Comparison of ENCODE assay signal across 16 cellular contexts in genomic region chr15:60369696-60370095, GRCh38. TPM values are rescaled to one million over a fixed set of nuclear protein-coding genes. Genes with fewer than 3 reads are reported as not detected.
DNase-seq lines count a peak whose midpoint lies in the region; ATAC-seq, FAIRE-seq and TF ChIP-seq lines count a peak whose summit lies in the region.
"Had no signal": no experiment of that assay in that cellular context is flagged by ENCODE, and none has a peak within 500 bp of the region (broad histone marks: within the 10 kb centered on the region; RNA-seq: fewer than 3 reads in every experiment).

No MANE protein-coding gene starts in this region.

- H3K9me3 ChIP-seq in astrocyte (ENCODE audit: insufficient read depth, low read depth, low read length) = no peaks in the 10 kb centered on the region
- H3K9me3 ChIP-seq in lung (ENCODE audit: control insufficient read depth in 2 of 2, insufficient read depth in 1 of 2, low read length in 1 of 2) = no peaks in the 10 kb centered on the region
- no peaks in the 10 kb centered on the region for H3K9me3 ChIP-seq in stomach
- H3K9me3 ChIP-seq: left lung had no signal

- TF ChIP-seq CTCF in HFFc6 (IDR thresholded peaks at IDR 0.05) (no peak), astrocyte (IDR thresholded peaks at IDR 0.05; ENCODE audit: insufficient read depth, low read depth, low read length) (no peak), lung (IDR thresholded peaks at IDR 0.05; ENCODE audit: control extremely low read depth, extremely low read depth) (no peak), stomach (IDR thresholded peaks at IDR 0.05) (no peak)

- peaks cover 40% of the 10 kb centered on the region for H3K27me3 Mint-ChIP-seq in HFFc6 (ENCODE audit: insufficient read depth)
- H3K27me3 Mint-ChIP-seq in astrocyte (ENCODE audit: low read depth, unreplicated experiment) = no peaks in the 10 kb centered on the region
- no peaks in the 10 kb centered on the region for H3K27me3 Mint-ChIP-seq in natural killer cell treated with Interleukin-12 subunit alpha and Interleukin-12 subunit beta and Interleukin-15 and Interleukin-18, amount 100 ng/mL, for 72 hours
- H3K27me3 Mint-ChIP-seq in activated T-cell treated with anti-CD3 and anti-CD28 coated beads, Interleukin-2, amount 50 U/mL, for 24 hours = no peaks in the 10 kb centered on the region
- H3K27me3 Mint-ChIP-seq: activated naive CD8-positive, alpha-beta T cell had no signal

- peak overlapping the region; percentile 78 for H3K4me2 ChIP-seq in astrocyte (ENCODE audit: low read length)
- H3K4me2 ChIP-seq: BLaER1 treated with 17β-estradiol and CSF1 and Interleukin-3, amounts not matched to agents 10 nM and 100 nM had no signal

- no peak overlapping the region for H3K4me3 ChIP-seq in astrocyte (ENCODE audit: insufficient read depth, low read depth, low read length)
- H3K4me3 ChIP-seq in lung = no peak overlapping the region
- H3K4me3 ChIP-seq in stomach = no peak overlapping the region
- H3K4me3 ChIP-seq: BLaER1 treated with 17β-estradiol and CSF1 and Interleukin-3, amounts not matched to agents 10 nM and 100 nM; left lung had no signal

- intact Hi-C loops in stomach (cut with DNase I; ENCODE audit: low total_unique reads) = no loop called here

- H3K4me1 ChIP-seq in astrocyte (ENCODE audit: insufficient read depth, low read length) = peaks cover 60% of the 10 kb centered on the region
- H3K4me1 ChIP-seq in lung (ENCODE audit: control insufficient read depth in 2 of 2, insufficient read depth in 2 of 2, low read length in 2 of 2) = peaks cover 16 to 34% of the 10 kb centered on the region in 2 donors
- H3K4me1 ChIP-seq in stomach = peaks cover 37 to 74% (median 48%) of the 10 kb centered on the region in 4 donors

- H3K9ac ChIP-seq in astrocyte (ENCODE audit: low read length) = peak overlapping the region; percentile 81
- H3K9ac ChIP-seq: BLaER1 treated with 17β-estradiol and CSF1 and Interleukin-3, amounts not matched to agents 10 nM and 100 nM had no signal

- no peak overlapping the region for H2AFZ ChIP-seq in astrocyte (ENCODE audit: low read depth, low read length)

- H3K4me1 Mint-ChIP-seq in HFFc6 (ENCODE audit: low read depth) = peaks cover 73% of the 10 kb centered on the region
- H3K4me1 Mint-ChIP-seq in astrocyte (ENCODE audit: low read depth, unreplicated experiment) = peaks cover 65% of the 10 kb centered on the region
- H3K4me1 Mint-ChIP-seq in natural killer cell treated with Interleukin-12 subunit alpha and Interleukin-12 subunit beta and Interleukin-15 and Interleukin-18, amount 100 ng/mL, for 72 hours (ENCODE audit: low read depth in 2 of 2) = peaks cover 4 to 10% of the 10 kb centered on the region in 2 donors
- H3K4me1 Mint-ChIP-seq in activated T-cell treated with anti-CD3 and anti-CD28 coated beads, Interleukin-2, amount 50 U/mL, for 24 hours (ENCODE audit: low read depth) = peaks cover 32% of the 10 kb centered on the region

- peaks cover 57% of the 10 kb centered on the region for H3K36me3 Mint-ChIP-seq in HFFc6 (ENCODE audit: low read depth)
- peaks cover 27% of the 10 kb centered on the region for H3K36me3 Mint-ChIP-seq in astrocyte (ENCODE audit: low read depth, unreplicated experiment)
- no peaks in the 10 kb centered on the region for H3K36me3 Mint-ChIP-seq in natural killer cell treated with Interleukin-12 subunit alpha and Interleukin-12 subunit beta and Interleukin-15 and Interleukin-18, amount 100 ng/mL, for 72 hours
- H3K36me3 Mint-ChIP-seq in activated T-cell treated with anti-CD3 and anti-CD28 coated beads, Interleukin-2, amount 50 U/mL, for 24 hours (ENCODE audit: low read depth) = peaks cover 52% of the 10 kb centered on the region

- no peak for ATAC-seq in lung (ENCODE audit: insufficient read depth, low FRiP score)
- no peak for ATAC-seq in GM18858 (IDR thresholded peaks at IDR 0.05; ENCODE audit: unreplicated experiment)
- ATAC-seq in HG03469 (IDR thresholded peaks at IDR 0.05; ENCODE audit: unreplicated experiment) = no peak
- ATAC-seq in natural killer cell treated with Interleukin-12 subunit alpha and Interleukin-12 subunit beta and Interleukin-15 and Interleukin-18, amount 100 ng/mL, for 72 hours = no peak

- DNase-seq in HFFc6 (no peak), astrocyte (ENCODE audit: low read depth) (no peak), lung (ENCODE audit: low spot score) (no peak), stomach (no peak)
- no peak for DNase-seq in natural killer cell treated with Interleukin-12 subunit alpha and Interleukin-12 subunit beta and Interleukin-15 and Interleukin-18, amount 100 ng/mL, for 72 hours (ENCODE audit: low spot score)
- no peak for DNase-seq in activated T-cell treated with anti-CD3 and anti-CD28 coated beads, Interleukin-2, amount 50 U/mL, for 24 hours
- DNase-seq: activated CD8-positive, alpha-beta memory T cell treated with anti-CD3 and anti-CD28 coated beads, Interleukin-2, amount 50 U/mL, for 48 hours; cerebellar nuclear complex; DMS79 treated with DMSO at 0.1 percent for 48 hours; left lung; MV-4-11; trophoblast cell had no signal

- peak overlapping the region; percentile 75 for H3K4me3 Mint-ChIP-seq in HFFc6
- no peak overlapping the region for H3K4me3 Mint-ChIP-seq in astrocyte (ENCODE audit: unreplicated experiment)
- no peak overlapping the region for H3K4me3 Mint-ChIP-seq in natural killer cell treated with Interleukin-12 subunit alpha and Interleukin-12 subunit beta and Interleukin-15 and Interleukin-18, amount 100 ng/mL, for 72 hours
- no peak overlapping the region for H3K4me3 Mint-ChIP-seq in activated T-cell treated with anti-CD3 and anti-CD28 coated beads, Interleukin-2, amount 50 U/mL, for 24 hours
- H3K4me3 Mint-ChIP-seq: activated naive CD8-positive, alpha-beta T cell had no signal

- peaks cover 21% of the 10 kb centered on the region for H4K20me1 ChIP-seq in astrocyte (ENCODE audit: insufficient read depth, low read length)

- WGBS in lung, 2 donors = 81 to 89% methylated on average over 5 of the region's 5 CpGs
- WGBS in stomach, 5 donors = 77 to 92% (median 86%) methylated on average over 5 of the region's 5 CpGs

- H3K27ac Mint-ChIP-seq in HFFc6 = peak overlapping the region; percentile 98
- H3K27ac Mint-ChIP-seq in astrocyte (ENCODE audit: unreplicated experiment) = peak overlapping the region; percentile 100
- H3K27ac Mint-ChIP-seq in natural killer cell treated with Interleukin-12 subunit alpha and Interleukin-12 subunit beta and Interleukin-15 and Interleukin-18, amount 100 ng/mL, for 72 hours = no peak overlapping the region
- H3K27ac Mint-ChIP-seq in activated T-cell treated with anti-CD3 and anti-CD28 coated beads, Interleukin-2, amount 50 U/mL, for 24 hours = no peak overlapping the region
- H3K27ac Mint-ChIP-seq: activated naive CD8-positive, alpha-beta T cell had no signal

- no peak for TF ChIP-seq EP300 in stomach (IDR thresholded peaks at IDR 0.05)

- H3K27ac ChIP-seq in astrocyte (ENCODE audit: low read depth, low read length) = peak overlapping the region; percentile 99
- H3K27ac ChIP-seq in lung (ENCODE audit: low read depth in 1 of 2, low read length in 1 of 2) = peak overlapping the region; percentile 46 to 60
- H3K27ac ChIP-seq in stomach = peak overlapping the region in 3 of 5 donors; percentile 72 to 84 (median 75)
- H3K27ac ChIP-seq: BLaER1 treated with 17β-estradiol and CSF1 and Interleukin-3, amounts not matched to agents 10 nM and 100 nM had no signal

- H3K9me3 Mint-ChIP-seq in HFFc6 = peaks cover 4% of the 10 kb centered on the region
- H3K9me3 Mint-ChIP-seq in astrocyte (ENCODE audit: unreplicated experiment) = no peaks in the 10 kb centered on the region
- no peaks in the 10 kb centered on the region for H3K9me3 Mint-ChIP-seq in natural killer cell treated with Interleukin-12 subunit alpha and Interleukin-12 subunit beta and Interleukin-15 and Interleukin-18, amount 100 ng/mL, for 72 hours
- H3K9me3 Mint-ChIP-seq in activated T-cell treated with anti-CD3 and anti-CD28 coated beads, Interleukin-2, amount 50 U/mL, for 24 hours = no peaks in the 10 kb centered on the region

- H3K36me3 ChIP-seq in astrocyte (ENCODE audit: insufficient read depth, low read length) = peaks cover 60% of the 10 kb centered on the region
- H3K36me3 ChIP-seq in lung (ENCODE audit: control insufficient read depth in 2 of 2, insufficient read depth in 2 of 2, low read length in 2 of 2) = peaks cover 13 to 19% of the 10 kb centered on the region in 2 donors
- H3K36me3 ChIP-seq in stomach = peaks cover 2 to 56% (median 17%) of the 10 kb centered on the region in 4 donors

- H3K27me3 ChIP-seq in astrocyte (ENCODE audit: insufficient read depth, low read length) (no peaks in the 10 kb centered on the region), lung (ENCODE audit: control insufficient read depth, insufficient read depth) (no peaks in the 10 kb centered on the region), stomach (no peaks in the 10 kb centered on the region)
- H3K27me3 ChIP-seq: BLaER1 treated with 17β-estradiol and CSF1 and Interleukin-3, amounts not matched to agents 10 nM and 100 nM; left lung had no signal

- no peak for TF ChIP-seq POLR2A in stomach (IDR thresholded peaks at IDR 0.05)

- peaks cover 63% of the 10 kb centered on the region for H3K79me2 ChIP-seq in astrocyte (ENCODE audit: insufficient read depth, low read length)

- no peak for FAIRE-seq in astrocyte (lab: Jason Lieb, UNC)

RNA-seq across cellular contexts. Expression of gene ANXA2, which starts 28.1 kb away (rescaled TPM):
- total RNA-seq in HFFc6 (2021; fragmentation: NEBNext Ultra II Directional; extraction: Animal tissue kit (Norgen Biotek cat#: 25700)) = 1,000 to 10,000 TPM; 4,445 to 5,074 (median 4,643) TPM
- 2,269 and 2,599 TPM in 2 replicates for total RNA-seq in astrocyte
- total RNA-seq in lung = 1,000 to 10,000 TPM in 1 of 2 donors, 100 to 1,000 TPM in 1; 851 to 1,294 TPM
- polyA plus RNA-seq in lung = 1,000 to 10,000 TPM; 1,147 to 1,195 TPM
- 1,000 to 10,000 TPM in 1 of 5 donors, 100 to 1,000 TPM in 4; 292 to 1,332 (median 460) TPM for total RNA-seq in stomach
- 100 to 1,000 TPM; 600 to 928 (median 774) TPM for polyA plus RNA-seq in stomach
- 100 to 1,000 TPM in 1 of 2 donors, 10 to 100 TPM in 1; 95.1 to 137 TPM for total RNA-seq in natural killer cell treated with Interleukin-12 subunit alpha and Interleukin-12 subunit beta and Interleukin-15 and Interleukin-18, amount 100 ng/mL, for 72 hours

Comparison
In these comparisons a context has a peak if more than half of its experiments do, and no peak if none do; other contexts are left out.
1. H3K27ac Mint-ChIP-seq: peak in HFFc6 (single experiment) and astrocyte (single experiment); none in natural killer cell treated with Interleukin-12 subunit alpha and Interleukin-12 subunit beta and Interleukin-15 and Interleukin-18, amount 100 ng/mL, for 72 hours (0 of 2) and activated T-cell treated with anti-CD3 and anti-CD28 coated beads, Interleukin-2, amount 50 U/mL, for 24 hours (single experiment).
2. Peak in every context shown above with its lines, with median percentiles within 50 percentile points of each other: H3K27ac ChIP-seq.